ENCODE assay signal across 21 cellular contexts in genomic region chr21:39900491-39900890, GRCh38. TPM values are rescaled to one million over a fixed set of nuclear protein-coding genes. Genes with fewer than 3 reads are reported as not detected.
DNase-seq lines count a peak whose midpoint lies in the region; ATAC-seq and TF ChIP-seq lines count a peak whose summit lies in the region.
"Had no signal": no experiment of that assay in that cellular context is flagged by ENCODE, and none has a peak within 500 bp of the region (broad histone marks: within the 10 kb centered on the region; RNA-seq: fewer than 3 reads in every experiment).

No MANE protein-coding gene starts in this region.

- H3K4me1 Mint-ChIP-seq in activated naive CD4-positive, alpha-beta T cell treated with anti-CD3 and anti-CD28 coated beads for 36 hours (ENCODE audit: low read depth) = no peaks in the 10 kb centered on the region
- H3K4me1 Mint-ChIP-seq in stimulated activated effector memory CD8-positive, alpha-beta T cell treated with anti-CD3 and anti-CD28 coated beads, Interleukin-12 subunit alpha, Interleukin-12 subunit beta, amount 100 ng/mL, for 72 hours = no peaks in the 10 kb centered on the region
- H3K4me1 Mint-ChIP-seq: B cell; CD4-positive, CD25-positive, alpha-beta regulatory T cell had no signal

- no peaks in the 10 kb centered on the region for H3K27me3 Mint-ChIP-seq in activated naive CD4-positive, alpha-beta T cell treated with anti-CD3 and anti-CD28 coated beads for 36 hours (ENCODE audit: low read depth)
- H3K27me3 Mint-ChIP-seq: B cell; CD4-positive, CD25-positive, alpha-beta regulatory T cell had no signal

- H3K4me3 ChIP-seq in SJCRH30 = no peak overlapping the region
- no peak overlapping the region for H3K4me3 ChIP-seq in osteoblast (ENCODE audit: insufficient read depth, low read length)
- H3K4me3 ChIP-seq: BLaER1, GM12878 had no signal

- H3K79me2 ChIP-seq in osteoblast (ENCODE audit: insufficient read depth, low read length) = no peaks in the 10 kb centered on the region

- H3K36me3 Mint-ChIP-seq in activated naive CD4-positive, alpha-beta T cell treated with anti-CD3 and anti-CD28 coated beads for 36 hours (ENCODE audit: low read depth) = no peaks in the 10 kb centered on the region
- H3K36me3 Mint-ChIP-seq in stimulated activated effector memory CD8-positive, alpha-beta T cell treated with anti-CD3 and anti-CD28 coated beads, Interleukin-12 subunit alpha, Interleukin-12 subunit beta, amount 100 ng/mL, for 72 hours = no peaks in the 10 kb centered on the region
- H3K36me3 Mint-ChIP-seq: CD4-positive, CD25-positive, alpha-beta regulatory T cell; CD8-positive, alpha-beta T cell had no signal

- H3K27ac ChIP-seq in SJCRH30 = peak overlapping the region; percentile 50; the same call in 1 of the 2 replicates
- H3K27ac ChIP-seq in osteoblast (ENCODE audit: low read depth, low read length) = no peak overlapping the region
- H3K27ac ChIP-seq: 22Rv1, BLaER1, C4-2B had no signal

- H3K27me3 ChIP-seq in SJCRH30 = no peaks in the 10 kb centered on the region
- no peaks in the 10 kb centered on the region for H3K27me3 ChIP-seq in osteoblast (ENCODE audit: insufficient read depth, low read length)
- H3K27me3 ChIP-seq: BLaER1 had no signal

- no peak for DNase-seq in activated naive CD4-positive, alpha-beta T cell treated with anti-CD3 and anti-CD28 coated beads for 36 hours
- no peak for DNase-seq in activated naive CD4-positive, alpha-beta T cell treated with Interleukin-2 at 50 U/mL for 16 hours
- DNase-seq in SJCRH30 = peak; percentile 65 to 74
- peak; percentile 30 for DNase-seq in osteoblast (ENCODE audit: insufficient read length, low spot score, missing footprints)
- no peak for DNase-seq in SIG-M5 (lab: John Stamatoyannopoulos, UW)
- DNase-seq in inferior parietal cortex (ENCODE audit: extremely low spot score) = no peak
- DNase-seq in activated CD8-positive, alpha-beta memory T cell treated with anti-CD3 and anti-CD28 coated beads for 24 hours = no peak
- DNase-seq in stimulated activated effector memory CD8-positive, alpha-beta T cell treated with anti-CD3 and anti-CD28 coated beads, Interleukin-12 subunit alpha, Interleukin-12 subunit beta, amount 100 ng/mL, for 72 hours (ENCODE audit: low spot score in 2 of 2) = no peak
- DNase-seq: Caco-2; CD4-positive, CD25-positive, alpha-beta regulatory T cell; CD8-positive, alpha-beta T cell; DMS153; DND-41; GDM1; H7; HCEC 1CT had no signal

- H3K9me3 ChIP-seq in SJCRH30 (replicated peaks) = no peaks in the 10 kb centered on the region
- H3K9me3 ChIP-seq in osteoblast (ENCODE audit: low read depth, low read length) = no peaks in the 10 kb centered on the region
- H3K9me3 ChIP-seq: BLaER1, Caco-2 had no signal

- ATAC-seq in stimulated activated effector memory CD8-positive, alpha-beta T cell treated with anti-CD3 and anti-CD28 coated beads, Interleukin-12 subunit alpha, Interleukin-12 subunit beta, amount 100 ng/mL, for 72 hours = no peak
- ATAC-seq: CD8-positive, alpha-beta T cell; GM12878 had no signal

- H4K20me1 ChIP-seq in osteoblast (ENCODE audit: insufficient read depth, low read length) = no peaks in the 10 kb centered on the region
- H4K20me1 ChIP-seq: BLaER1 had no signal

- H3K9me3 Mint-ChIP-seq in activated naive CD4-positive, alpha-beta T cell treated with anti-CD3 and anti-CD28 coated beads for 36 hours = no peaks in the 10 kb centered on the region
- peaks cover 3% of the 10 kb centered on the region for H3K9me3 Mint-ChIP-seq in stimulated activated effector memory CD8-positive, alpha-beta T cell treated with anti-CD3 and anti-CD28 coated beads, Interleukin-12 subunit alpha, Interleukin-12 subunit beta, amount 100 ng/mL, for 72 hours
- H3K9me3 Mint-ChIP-seq: CD8-positive, alpha-beta T cell had no signal

- no peak overlapping the region for H3K4me3 Mint-ChIP-seq in activated naive CD4-positive, alpha-beta T cell treated with anti-CD3 and anti-CD28 coated beads for 36 hours
- no peak overlapping the region for H3K4me3 Mint-ChIP-seq in stimulated activated effector memory CD8-positive, alpha-beta T cell treated with anti-CD3 and anti-CD28 coated beads, Interleukin-12 subunit alpha, Interleukin-12 subunit beta, amount 100 ng/mL, for 72 hours
- H3K4me3 Mint-ChIP-seq: B cell; CD4-positive, CD25-positive, alpha-beta regulatory T cell; CD8-positive, alpha-beta T cell had no signal

- H3K27ac Mint-ChIP-seq in activated naive CD4-positive, alpha-beta T cell treated with anti-CD3 and anti-CD28 coated beads for 36 hours = peak overlapping the region; percentile 53
- H3K27ac Mint-ChIP-seq in stimulated activated effector memory CD8-positive, alpha-beta T cell treated with anti-CD3 and anti-CD28 coated beads, Interleukin-12 subunit alpha, Interleukin-12 subunit beta, amount 100 ng/mL, for 72 hours = no peak overlapping the region
- H3K27ac Mint-ChIP-seq: B cell; CD4-positive, CD25-positive, alpha-beta regulatory T cell; CD8-positive, alpha-beta T cell had no signal

- no peak overlapping the region for H2AFZ ChIP-seq in osteoblast (ENCODE audit: low read length)

- CTCF ChIA-PET in activated naive CD4-positive, alpha-beta T cell treated with anti-CD3 and anti-CD28 coated beads for 36 hours (lab: Charles Lee) = no interaction called here

- H3K36me3 ChIP-seq in SJCRH30 (no peaks in the 10 kb centered on the region), osteoblast (ENCODE audit: insufficient read depth, low read length) (no peaks in the 10 kb centered on the region)
- H3K36me3 ChIP-seq: BLaER1 had no signal

- H3K4me1 ChIP-seq in SJCRH30 (peaks cover 17% of the 10 kb centered on the region; the same call in 1 of the 2 replicates), osteoblast (ENCODE audit: insufficient read depth, low read length) (no peaks in the 10 kb centered on the region)
- H3K4me1 ChIP-seq: BLaER1, Caco-2 had no signal

- no peak overlapping the region for H3K4me2 ChIP-seq in osteoblast (ENCODE audit: insufficient read depth, low read length)
- H3K4me2 ChIP-seq: BLaER1 had no signal

- TF ChIP-seq CTCF in osteoblast (IDR thresholded peaks at IDR 0.05; ENCODE audit: extremely low read depth, low read depth, low read length) = no peak

- intact Hi-C loops in activated naive CD4-positive, alpha-beta T cell treated with anti-CD3 and anti-CD28 coated beads for 36 hours (cut with micrococcal nuclease) = no loop called here

RNA-seq across cellular contexts. Expression of gene PCP4, which starts 33.3 kb away (rescaled TPM):
- total RNA-seq in activated naive CD4-positive, alpha-beta T cell treated with anti-CD3 and anti-CD28 coated beads for 36 hours = not detected
- total RNA-seq in SJCRH30 (2014; rRNA removed; shearing (Covaris generic)) = 15.8 and 20.6 TPM in 2 replicates
- not detected in 2 replicates for total RNA-seq in osteoblast
- total RNA-seq: B cell; CD4-positive, CD25-positive, alpha-beta regulatory T cell; CD8-positive, alpha-beta T cell; GM12878 had no signal

Comparison
In these comparisons a context has a peak if more than half of its experiments do, and no peak if none do; other contexts are left out.
1. DNase-seq: peak in SJCRH30 (2 of 2) and osteoblast (single experiment); none in activated naive CD4-positive, alpha-beta T cell treated with anti-CD3 and anti-CD28 coated beads for 36 hours (single experiment), activated naive CD4-positive, alpha-beta T cell treated with Interleukin-2 at 50 U/mL for 16 hours (single experiment), SIG-M5 (single experiment), inferior parietal cortex (single experiment), activated CD8-positive, alpha-beta memory T cell treated with anti-CD3 and anti-CD28 coated beads for 24 hours (single experiment) and stimulated activated effector memory CD8-positive, alpha-beta T cell treated with anti-CD3 and anti-CD28 coated beads, Interleukin-12 subunit alpha, Interleukin-12 subunit beta, amount 100 ng/mL, for 72 hours (0 of 2).
2. RNA of gene PCP4, which starts 33.3 kb away (total RNA-seq): 15.8 to 20.6 TPM in SJCRH30; not detected in activated naive CD4-positive, alpha-beta T cell treated with anti-CD3 and anti-CD28 coated beads for 36 hours and not detected in osteoblast; every median in the first group is over 10 times any median in the second.